ENCODE assay signal across 9 cellular contexts in the genomic region with DNA sequence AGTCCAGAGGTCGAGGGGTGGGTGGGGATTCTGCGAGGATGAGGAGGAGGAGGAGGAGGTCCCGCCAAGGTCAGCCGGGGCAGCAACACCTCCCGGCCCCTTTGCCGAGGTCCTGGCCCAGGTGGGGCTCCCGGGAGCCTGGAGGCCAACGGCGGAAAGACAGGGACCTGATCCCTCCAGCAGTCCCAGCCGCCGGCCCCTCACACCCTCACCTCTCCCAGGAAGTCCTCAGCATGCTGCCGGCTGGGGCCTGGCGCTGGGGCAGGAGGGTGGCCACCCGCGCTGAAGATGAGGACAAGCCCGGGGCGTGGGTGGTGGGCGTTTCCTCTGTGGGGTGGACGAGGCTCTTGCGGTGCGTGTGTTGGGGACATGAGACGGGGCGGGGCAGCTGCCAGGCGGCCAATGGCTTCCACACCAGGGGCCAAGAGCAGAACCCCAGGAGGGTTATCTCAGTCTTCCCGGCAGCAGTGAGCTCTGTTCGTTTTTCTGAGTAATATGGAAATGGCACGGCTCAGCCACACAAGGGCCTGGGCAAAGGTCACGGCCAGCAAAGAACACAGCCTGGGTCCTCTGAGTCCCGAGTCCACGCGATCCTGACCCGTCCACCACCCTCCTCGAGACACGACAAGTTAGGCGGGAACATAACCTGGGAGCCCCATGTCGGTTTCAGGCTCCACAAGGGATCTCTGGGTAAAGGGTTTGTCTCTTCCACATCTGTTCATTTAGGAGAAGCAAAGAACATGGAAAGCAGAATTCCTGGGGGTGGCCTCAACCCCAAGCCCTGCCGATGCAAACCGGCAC.
DNase-seq lines count a peak whose midpoint lies in the region; ATAC-seq and TF ChIP-seq lines count a peak whose summit lies in the region.
"Had no signal": no experiment of that assay in that cellular context is flagged by ENCODE, and none has a peak within 500 bp of the region (broad histone marks: within the 10 kb centered on the region; RNA-seq: fewer than 3 reads in every experiment).

No MANE protein-coding gene starts in this region.

- peak overlapping the region; percentile 25 for H3K4me3 ChIP-seq in lower lobe of right lung

- H3K27me3 Mint-ChIP-seq in activated T-cell treated with anti-CD3 and anti-CD28 coated beads, Interleukin-2, amount 50 U/mL, for 72 hours (ENCODE audit: low read depth), result no peaks in the 10 kb centered on the region

- DNase-seq in activated T-cell treated with anti-CD3 and anti-CD28 coated beads, Interleukin-2, amount 50 U/mL, for 72 hours, result peak; percentile 80 to 89
- DNase-seq in lower lobe of right lung (peak; percentile 76), substantia nigra (lab: John Stamatoyannopoulos, UW) (peak in 2 of 49 donors; percentile 13 to 57), ACHN (no peak), DMS53 (lab: John Stamatoyannopoulos, UW) (no peak), T-helper 9 cell (no peak)

- H3K4me1 ChIP-seq in lower lobe of right lung, result peaks cover 42% of the 10 kb centered on the region

- H3K36me3 Mint-ChIP-seq in activated T-cell treated with anti-CD3 and anti-CD28 coated beads, Interleukin-2, amount 50 U/mL, for 72 hours (ENCODE audit: insufficient read depth in 2 of 2), result peaks cover 20 to 22% of the 10 kb centered on the region in 2 donors

- peak overlapping the region; percentile 97 for H3K27ac Mint-ChIP-seq in activated T-cell treated with anti-CD3 and anti-CD28 coated beads, Interleukin-2, amount 50 U/mL, for 72 hours

- in situ Hi-C loops in ACHN (cut with HindIII; ENCODE audit: low pct_ligation_motif_present, low pct_unique_long_range_greater_than_20kb, low sequenced_read_pairs), result no loop called here

- H3K9me3 ChIP-seq in lower lobe of right lung, result no peaks in the 10 kb centered on the region

- TF ChIP-seq CTCF in lower lobe of right lung (IDR thresholded peaks at IDR 0.05), result no peak

- peaks cover 77% of the 10 kb centered on the region for H3K4me1 Mint-ChIP-seq in activated T-cell treated with anti-CD3 and anti-CD28 coated beads, Interleukin-2, amount 50 U/mL, for 72 hours (ENCODE audit: low read depth)

- intact Hi-C loops in lower lobe of right lung (cut with DNase I), result no loop called here

- ATAC-seq in HG02798 (IDR thresholded peaks at IDR 0.05; ENCODE audit: poor library complexity, unreplicated experiment), result peak; percentile 32
- peak; percentile 4 to 28 for ATAC-seq in activated T-cell treated with anti-CD3 and anti-CD28 coated beads, Interleukin-2, amount 50 U/mL, for 72 hours (replicated peaks in 1 of 2)
- ATAC-seq in lower lobe of right lung, result peak; percentile 39 to 48
- ATAC-seq in GM18870 (IDR thresholded peaks at IDR 0.05; ENCODE audit: unreplicated experiment), result no peak
- ATAC-seq: Panc1 had no signal

- no peaks in the 10 kb centered on the region for H3K27me3 ChIP-seq in lower lobe of right lung (ENCODE audit: low read depth)

- no peaks in the 10 kb centered on the region for H3K9me3 Mint-ChIP-seq in activated T-cell treated with anti-CD3 and anti-CD28 coated beads, Interleukin-2, amount 50 U/mL, for 72 hours

- H3K27ac ChIP-seq in lower lobe of right lung (peak overlapping the region; percentile 91), substantia nigra (ENCODE audit: low read depth, low read length, poor library complexity, severe bottlenecking) (peak overlapping the region; percentile 45)

- no peaks in the 10 kb centered on the region for H3K36me3 ChIP-seq in lower lobe of right lung

- peak overlapping the region; percentile 97 to 98 for H3K4me3 Mint-ChIP-seq in activated T-cell treated with anti-CD3 and anti-CD28 coated beads, Interleukin-2, amount 50 U/mL, for 72 hours

Comparison
In these comparisons a context has a peak if more than half of its experiments do, and no peak if none do; other contexts are left out.
1. DNase-seq: peak in activated T-cell treated with anti-CD3 and anti-CD28 coated beads, Interleukin-2, amount 50 U/mL, for 72 hours (2 of 2) and lower lobe of right lung (single experiment); none in ACHN (single experiment), DMS53 (single experiment) and T-helper 9 cell (single experiment).